In genomic region chr15:84880007-84880406, GRCh38 we compare ENCODE assay signal across 22 cellular contexts. TPM values are rescaled to one million over a fixed set of nuclear protein-coding genes. Genes with fewer than 3 reads are reported as not detected.
"Had no signal": no experiment of that assay in that cellular context is flagged by ENCODE, and none has a peak within 500 bp of the region (broad histone marks: within the 10 kb centered on the region; RNA-seq: fewer than 3 reads in every experiment).

No MANE protein-coding gene starts in this region.

- H3K9me3 ChIP-seq: SJSA1 had no signal

- H3K27me3 ChIP-seq: SJSA1 had no signal

- H3K4me1 ChIP-seq: SJSA1 had no signal

- DNase-seq: IMR-90, Kasumi-1, MM.1S, NCI-H1092 treated with DMSO at 0.1 percent for 48 hours, NCI-H1436, NCI-H187, NCI-H2029, NCI-H2081 treated with DMSO at 0.1 percent for 48 hours, NCI-H2171, NCI-H226, NCI-H446, NCI-H510A, NCI-H524 treated with DMSO at 0.1 percent for 48 hours, NCI-H774, Right ventricle myocardium superior, RPMI8226, SIG-M5 had no signal

- H3K36me3 ChIP-seq: SJSA1 had no signal

- H3K4me3 ChIP-seq: SJSA1, SK-N-MC had no signal

- H3K4me2 ChIP-seq: KMS-11 had no signal

- H3K27ac ChIP-seq: HL-60, KMS-11, SJSA1, SK-N-MC had no signal

RNA-seq across cellular contexts. Expression of gene SLC28A1, which starts 4.5 kb away (rescaled TPM):
- total RNA-seq: IMR-90, M059J, SJSA1 had no signal
- polyA plus RNA-seq: IMR-90 had no signal
